ENCODE assay signal across 18 cellular contexts in the genomic region with DNA sequence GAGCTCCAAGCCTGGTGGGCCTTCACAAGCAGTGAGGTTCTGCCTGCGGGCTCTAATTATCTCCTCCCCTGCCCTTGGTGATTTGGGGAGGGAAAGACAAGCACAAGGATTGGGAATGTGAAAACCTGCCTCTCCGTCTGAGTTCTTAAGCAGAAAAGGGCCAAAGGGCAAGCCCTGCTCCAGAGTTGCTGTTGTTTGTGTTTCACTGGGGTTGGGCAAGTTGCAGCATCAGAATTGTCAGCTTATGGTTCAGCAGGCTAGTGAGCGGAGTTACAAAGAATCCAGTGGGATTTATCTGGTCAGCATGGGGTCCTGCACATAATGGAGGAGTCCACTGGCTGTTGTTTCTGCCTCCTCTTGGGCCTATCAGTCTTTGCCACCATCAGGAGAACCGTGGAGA.
DNase-seq lines count a peak whose midpoint lies in the region; ATAC-seq, FAIRE-seq and TF ChIP-seq lines count a peak whose summit lies in the region.
"Had no signal": no experiment of that assay in that cellular context is flagged by ENCODE, and none has a peak within 500 bp of the region (broad histone marks: within the 10 kb centered on the region; RNA-seq: fewer than 3 reads in every experiment).

No MANE protein-coding gene starts in this region.

- DNase-seq in HuH-7 (ENCODE audit: low spot score) (peak; percentile 19), iPS-NIHi7 (ENCODE audit: extremely low spot score) (peak; percentile 27), nephron progenitor cell (no peak), small intestine (peak; percentile 49), HT-29 (ENCODE audit: low spot score) (no peak), NCI-H526 treated with DMSO at 0.1 percent for 48 hours (lab: John Stamatoyannopoulos, UW) (no peak), breast epithelium (ENCODE audit: low spot score in 2 of 2) (no peak)
- DNase-seq: CD8-positive, alpha-beta T cell; KBM-7; NCI-H187; NCI-H2107; NCI-H510A; NCI-H774; OCI-M1; SHP77 had no signal

- H3K4me3 ChIP-seq in small intestine (ENCODE audit: low read depth in 1 of 2, low read length in 2 of 2) (no peak overlapping the region), breast epithelium (no peak overlapping the region)
- H3K4me3 ChIP-seq: BLaER1 treated with 17β-estradiol and CSF1 and Interleukin-3, amounts not matched to agents 10 nM and 100 nM; SK-N-MC had no signal

- peaks cover 35% of the 10 kb centered on the region for H3K4me1 Mint-ChIP-seq in nephron progenitor cell

- no peak overlapping the region for H3K4me3 Mint-ChIP-seq in nephron progenitor cell
- H3K4me3 Mint-ChIP-seq: CD8-positive, alpha-beta T cell had no signal

- FAIRE-seq in small intestine (lab: Jason Lieb, UNC), result no peak

- TF ChIP-seq CTCF in nephron progenitor cell (IDR thresholded peaks at IDR 0.05) (no peak), breast epithelium (IDR thresholded peaks at IDR 0.05) (no peak)

- peaks cover 8% of the 10 kb centered on the region for H3K9me3 Mint-ChIP-seq in nephron progenitor cell
- H3K9me3 Mint-ChIP-seq: CD8-positive, alpha-beta T cell had no signal

- no peak overlapping the region for H3K27ac ChIP-seq in small intestine (ENCODE audit: low read depth in 1 of 2, low read length in 1 of 2)
- no peak overlapping the region for H3K27ac ChIP-seq in breast epithelium
- H3K27ac ChIP-seq: BLaER1 treated with 17β-estradiol and CSF1 and Interleukin-3, amounts not matched to agents 10 nM and 100 nM; SK-N-MC had no signal

- peak overlapping the region; percentile 95 for H3K27ac Mint-ChIP-seq in nephron progenitor cell
- H3K27ac Mint-ChIP-seq: CD8-positive, alpha-beta T cell had no signal

- H3K4me1 ChIP-seq in small intestine (ENCODE audit: control insufficient read depth in 2 of 2, insufficient read depth in 1 of 2, low read depth in 1 of 2, low read length in 1 of 2), result no peaks in the 10 kb centered on the region
- no peaks in the 10 kb centered on the region for H3K4me1 ChIP-seq in breast epithelium
- H3K4me1 ChIP-seq: BLaER1 treated with 17β-estradiol and CSF1 and Interleukin-3, amounts not matched to agents 10 nM and 100 nM had no signal

- intact Hi-C loops in breast epithelium (cut with DNase I; ENCODE audit: low total_unique reads), result no loop called here

- ATAC-seq in HG03139 (IDR thresholded peaks at IDR 0.05; ENCODE audit: unreplicated experiment), result no peak
- ATAC-seq: CD8-positive, alpha-beta T cell had no signal

- H3K9me3 ChIP-seq in small intestine (ENCODE audit: control insufficient read depth, low read depth) (no peaks in the 10 kb centered on the region), breast epithelium (no peaks in the 10 kb centered on the region)
- H3K9me3 ChIP-seq: BLaER1 treated with 17β-estradiol and CSF1 and Interleukin-3, amounts not matched to agents 10 nM and 100 nM had no signal

- WGBS in small intestine, 3 donors, result 26 to 57% (median 28%) methylated on average over 4 of the region's 4 CpGs

- no peak for TF ChIP-seq POLR2A in breast epithelium (IDR thresholded peaks at IDR 0.05)

- H3K36me3 ChIP-seq in small intestine (ENCODE audit: control insufficient read depth in 2 of 2, insufficient read depth in 2 of 2, low read length in 2 of 2) (no peaks in the 10 kb centered on the region), breast epithelium (no peaks in the 10 kb centered on the region)
- H3K36me3 ChIP-seq: BLaER1 treated with 17β-estradiol and CSF1 and Interleukin-3, amounts not matched to agents 10 nM and 100 nM had no signal

- H3K27me3 Mint-ChIP-seq in nephron progenitor cell (ENCODE audit: low read depth, poor library complexity), result no peaks in the 10 kb centered on the region

- H3K36me3 Mint-ChIP-seq in nephron progenitor cell (ENCODE audit: low read depth), result peaks cover 3% of the 10 kb centered on the region
- H3K36me3 Mint-ChIP-seq: CD8-positive, alpha-beta T cell had no signal

- no peaks in the 10 kb centered on the region for H3K27me3 ChIP-seq in small intestine (ENCODE audit: control insufficient read depth in 2 of 2, insufficient read depth in 2 of 2, low read length in 2 of 2)
- peaks cover 0 to 28% of the 10 kb centered on the region in 2 donors for H3K27me3 ChIP-seq in breast epithelium

Comparison
In these comparisons a context has a peak if more than half of its experiments do, and no peak if none do; other contexts are left out.
1. DNase-seq: peak in HuH-7 (single experiment), iPS-NIHi7 (single experiment) and small intestine (single experiment); none in nephron progenitor cell (single experiment), HT-29 (single experiment), NCI-H526 treated with DMSO at 0.1 percent for 48 hours (single experiment) and breast epithelium (0 of 2).